ENCODE assay signal across 11 cellular contexts in the genomic region with DNA sequence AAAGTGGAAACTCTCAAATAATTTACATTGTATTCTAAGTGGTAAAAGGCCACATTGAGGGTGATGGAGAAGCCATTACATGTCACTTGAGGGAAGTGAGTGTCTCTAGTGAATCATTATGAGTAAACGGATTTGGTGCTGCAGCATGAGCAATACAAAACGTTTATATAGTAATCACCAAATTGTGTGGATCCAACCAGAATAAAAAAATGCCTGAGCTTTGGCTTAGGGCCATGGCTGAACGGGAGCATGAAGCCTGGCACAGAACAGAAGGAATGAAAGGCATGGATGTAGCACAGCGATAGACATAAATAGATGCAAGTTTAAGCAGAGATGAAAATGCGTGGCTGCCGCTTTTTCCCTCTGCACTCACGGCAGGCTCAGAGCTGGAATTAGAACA. TPM values are rescaled to one million over a fixed set of nuclear protein-coding genes. Genes with fewer than 3 reads are reported as not detected.
DNase-seq lines count a peak whose midpoint lies in the region; ATAC-seq, FAIRE-seq and TF ChIP-seq lines count a peak whose summit lies in the region.
"Had no signal": no experiment of that assay in that cellular context is flagged by ENCODE, and none has a peak within 500 bp of the region (broad histone marks: within the 10 kb centered on the region; RNA-seq: fewer than 3 reads in every experiment).

No MANE protein-coding gene starts in this region.

- no peaks in the 10 kb centered on the region for H3K9me3 Mint-ChIP-seq in CD4-positive, CD25-positive, alpha-beta regulatory T cell

- peaks cover 98% of the 10 kb centered on the region for H3K4me1 ChIP-seq in CD4-positive, CD25-positive, alpha-beta regulatory T cell (ENCODE audit: control insufficient read depth, insufficient read depth, low read length, poor library complexity, severe bottlenecking)
- H3K4me1 ChIP-seq in neuronal stem cell (ENCODE audit: control insufficient read depth in 2 of 2, insufficient read depth in 1 of 2, low read depth in 1 of 2, low read length in 2 of 2), result no peaks in the 10 kb centered on the region
- no peaks in the 10 kb centered on the region for H3K4me1 ChIP-seq in testis
- H3K4me1 ChIP-seq: pancreas had no signal

- no peak overlapping the region for H3K9ac ChIP-seq in neuronal stem cell (ENCODE audit: low read depth, low read length, poor library complexity)

- H3K27ac ChIP-seq in CD4-positive, CD25-positive, alpha-beta regulatory T cell (ENCODE audit: insufficient read depth, low read length, poor library complexity, severe bottlenecking), result peak overlapping the region; percentile 95
- H3K27ac ChIP-seq in neuronal stem cell (replicated peaks; ENCODE audit: low read length) (no peak overlapping the region), testis (no peak overlapping the region)
- H3K27ac ChIP-seq: pancreas had no signal

- intact Hi-C loops in testis (cut with DNase I; ENCODE audit: low total_unique reads), result no loop called here

- peaks cover 39 to 95% (median 66%) of the 10 kb centered on the region in 4 donors for H3K4me1 Mint-ChIP-seq in CD4-positive, CD25-positive, alpha-beta regulatory T cell

- H3K4me3 ChIP-seq in CD4-positive, CD25-positive, alpha-beta regulatory T cell (ENCODE audit: low read depth, low read length), result peak overlapping the region; percentile 99
- no peak overlapping the region for H3K4me3 ChIP-seq in neuronal stem cell (ENCODE audit: low read length in 2 of 2)
- H3K4me3 ChIP-seq in testis, result no peak overlapping the region
- H3K4me3 ChIP-seq: pancreas had no signal

- peaks cover 40% of the 10 kb centered on the region for H3K36me3 Mint-ChIP-seq in CD4-positive, CD25-positive, alpha-beta regulatory T cell

- peak; percentile 38 to 54 for ATAC-seq in CD4-positive, CD25-positive, alpha-beta regulatory T cell (ENCODE audit: low read depth in 2 of 2)
- ATAC-seq in GM18858 (IDR thresholded peaks at IDR 0.05; ENCODE audit: unreplicated experiment), result no peak
- ATAC-seq in GM18502 (IDR thresholded peaks at IDR 0.05; ENCODE audit: poor library complexity, unreplicated experiment), result no peak
- ATAC-seq: pancreas had no signal

- no peak overlapping the region for H2AK5ac ChIP-seq in neuronal stem cell (ENCODE audit: low read depth, low read length)

- H3K18ac ChIP-seq in neuronal stem cell (ENCODE audit: low read length), result no peak overlapping the region

- H3K27ac Mint-ChIP-seq in CD4-positive, CD25-positive, alpha-beta regulatory T cell, result peak overlapping the region; percentile 99 to 100 (median 99)

- H2BK15ac ChIP-seq in neuronal stem cell (ENCODE audit: low read length), result no peak overlapping the region

- H3K36me3 ChIP-seq in CD4-positive, CD25-positive, alpha-beta regulatory T cell (ENCODE audit: control insufficient read depth, insufficient read depth, low read length), result peaks cover 9% of the 10 kb centered on the region
- H3K36me3 ChIP-seq in neuronal stem cell (replicated peaks in 1 of 2; ENCODE audit: control insufficient read depth in 2 of 2, insufficient read depth in 2 of 2, low read length in 2 of 2), result no peaks in the 10 kb centered on the region
- no peaks in the 10 kb centered on the region for H3K36me3 ChIP-seq in testis (ENCODE audit: low read depth, missing control alignments)
- H3K36me3 ChIP-seq: pancreas had no signal

- H2AFZ ChIP-seq in neuronal stem cell (ENCODE audit: low read length), result no peak overlapping the region

- no peak overlapping the region for H4K91ac ChIP-seq in neuronal stem cell (ENCODE audit: low read depth, low read length, poor library complexity)

- no peak overlapping the region for H4K8ac ChIP-seq in neuronal stem cell (ENCODE audit: low read depth, low read length)

- no peak overlapping the region for H2BK5ac ChIP-seq in neuronal stem cell (ENCODE audit: low read length)

- no peaks in the 10 kb centered on the region for H3K27me3 ChIP-seq in CD4-positive, CD25-positive, alpha-beta regulatory T cell (ENCODE audit: control insufficient read depth, insufficient read depth, low read length)
- H3K27me3 ChIP-seq in neuronal stem cell (ENCODE audit: control insufficient read depth in 3 of 3, insufficient read depth in 3 of 3, low read depth in 1 of 3, low read length in 3 of 3), result peaks cover 0 to 10% (median 0%) of the 10 kb centered on the region in 3 experiments
- H3K27me3 ChIP-seq in testis, result no peaks in the 10 kb centered on the region
- H3K27me3 ChIP-seq: pancreas had no signal

- no CpG with 5 or more reads among the region's 7 CpGs for WGBS in neuronal stem cell (ENCODE audit: extremely low coverage in 2 of 2, insufficient read length in 2 of 2, insufficient replicate concordance in 1 of 2), 2 donors
- WGBS in testis, 2 donors, result 67 to 75% methylated on average over 7 of the region's 7 CpGs

- TF ChIP-seq CTCF in testis (IDR thresholded peaks at IDR 0.05), result no peak

- H3K9me3 ChIP-seq in CD4-positive, CD25-positive, alpha-beta regulatory T cell (ENCODE audit: control insufficient read depth in 2 of 2, low read length in 2 of 2), result no peaks in the 10 kb centered on the region
- H3K9me3 ChIP-seq in neuronal stem cell (replicated peaks in 1 of 2; ENCODE audit: control insufficient read depth in 2 of 2, insufficient read depth in 1 of 2, low read depth in 1 of 2, low read length in 2 of 2) (no peaks in the 10 kb centered on the region), testis (no peaks in the 10 kb centered on the region)
- H3K9me3 ChIP-seq: pancreas had no signal

- H3K27me3 Mint-ChIP-seq in CD4-positive, CD25-positive, alpha-beta regulatory T cell, result no peaks in the 10 kb centered on the region

- no peak overlapping the region for H3K4me2 ChIP-seq in neuronal stem cell (ENCODE audit: insufficient read depth, low read length, poor library complexity, severe bottlenecking)

- H3K4me3 Mint-ChIP-seq in CD4-positive, CD25-positive, alpha-beta regulatory T cell, result peak overlapping the region; percentile 86 to 100 (median 91)

- no peak overlapping the region for H2BK120ac ChIP-seq in neuronal stem cell (ENCODE audit: low read depth, low read length)

- no peaks in the 10 kb centered on the region for H3K79me1 ChIP-seq in neuronal stem cell (ENCODE audit: low read depth, low read length)

- H3K14ac ChIP-seq in neuronal stem cell (ENCODE audit: low read length), result no peak overlapping the region

- no peak overlapping the region for H3K4ac ChIP-seq in neuronal stem cell (ENCODE audit: low read length)

- TF ChIP-seq POLR2A in H54 (IDR thresholded peaks at IDR 0.05; ENCODE audit: low read depth, low read length) (no peak), testis (IDR thresholded peaks at IDR 0.05) (no peak)

- no peak for DNase-seq in CD4-positive, CD25-positive, alpha-beta regulatory T cell
- peak; percentile 23 for DNase-seq in H54 (ENCODE audit: insufficient read length, low spot score)
- DNase-seq in anterior cingulate cortex (lab: John Stamatoyannopoulos, UW), result peak in 36 of 58 donors; percentile 2 to 71 (median 22)
- peak; percentile 86 for DNase-seq in kidney tubule cell (ENCODE audit: low spot score)
- DNase-seq in neuronal stem cell (ENCODE audit: low spot score), result no peak
- DNase-seq in testis, result no peak
- DNase-seq: activated CD4-positive, alpha-beta T cell treated with anti-CD3 and anti-CD28 coated beads for 1 hour; pancreas had no signal

- FAIRE-seq in H54 (lab: Jason Lieb, UNC), result no peak
- FAIRE-seq: colon, pancreas had no signal

- H2BK12ac ChIP-seq in neuronal stem cell (ENCODE audit: low read length), result no peak overlapping the region

- no peak overlapping the region for H3K23ac ChIP-seq in neuronal stem cell (ENCODE audit: low read depth, low read length, poor library complexity)

RNA-seq across cellular contexts. Expression of a gene that starts 58.3 kb away (rescaled TPM):
- total RNA-seq in CD4-positive, CD25-positive, alpha-beta regulatory T cell, result 44.5 TPM
- 100 to 1,000 TPM in 3 of 4 donors, 10 to 100 TPM in 1; 87.8 to 148 (median 108) TPM for polyA plus RNA-seq in CD4-positive, CD25-positive, alpha-beta regulatory T cell
- 707 TPM for polyA plus RNA-seq in neuronal stem cell (2013, experiment 1 of 2)
- polyA plus RNA-seq in neuronal stem cell (2013, experiment 2 of 2), result 711 TPM
- 100 to 1,000 TPM; 153 to 209 TPM for total RNA-seq in testis
- 429 TPM for polyA plus RNA-seq in testis (ENCODE audit: insufficient read depth, low read depth, low replicate concordance)

Comparison
In these comparisons a context has a peak if more than half of its experiments do, and no peak if none do; other contexts are left out.
1. ATAC-seq: peak in CD4-positive, CD25-positive, alpha-beta regulatory T cell (2 of 2); none in GM18858 (single experiment) and GM18502 (single experiment).
2. DNase-seq: peak in H54 (single experiment), anterior cingulate cortex (36 of 58) and kidney tubule cell (single experiment); none in CD4-positive, CD25-positive, alpha-beta regulatory T cell (0 of 3), neuronal stem cell (single experiment) and testis (single experiment).